ENCODE assay signal across 17 cellular contexts in genomic region chr12:45464699-45465098, GRCh38.
A peak's percentile ranks its signal among the peaks of the same experiment; 100 is the strongest.
DNase-seq lines count a peak whose midpoint lies in the region; ATAC-seq and TF ChIP-seq lines count a peak whose summit lies in the region.
"Had no signal": no experiment of that assay in that cellular context is flagged by ENCODE, and none has a peak within 500 bp of the region (broad histone marks: within the 10 kb centered on the region; RNA-seq: fewer than 3 reads in every experiment).

No MANE protein-coding gene starts in this region.

- H3K36me3 ChIP-seq in HCT116 (ENCODE audit: control insufficient read depth in 1 of 2, insufficient read depth in 2 of 2, low read length in 2 of 2) (no peaks in the 10 kb centered on the region), mesendoderm (ENCODE audit: control insufficient read depth, insufficient read depth, low read length) (no peaks in the 10 kb centered on the region)
- H3K36me3 ChIP-seq: HAP-1, SJCRH30, uterus had no signal

- H4K5ac ChIP-seq in mesendoderm (ENCODE audit: low read length): no peak overlapping the region

- TF ChIP-seq POLR2A in HCT116 (IDR thresholded peaks at IDR 0.05; ENCODE audit: borderline replicate concordance, extremely low read depth, insufficient read depth, insufficient read length): no peak

- H3K9ac ChIP-seq in HCT116 (ENCODE audit: low read length): no peak overlapping the region
- no peak overlapping the region for H3K9ac ChIP-seq in mesendoderm (ENCODE audit: low read length)

- H3K79me1 ChIP-seq in mesendoderm (ENCODE audit: low read length): no peaks in the 10 kb centered on the region

- no peak for TF ChIP-seq RAD21 in HCT116 (IDR thresholded peaks at IDR 0.05; ENCODE audit: low read depth)

- no peaks in the 10 kb centered on the region for H3K9me2 ChIP-seq in HCT116 (ENCODE audit: insufficient read depth)

- H2BK15ac ChIP-seq in mesendoderm (replicated peaks; ENCODE audit: low read depth): no peak overlapping the region

- no peak overlapping the region for H2AK5ac ChIP-seq in mesendoderm (ENCODE audit: low read length)

- DNase-seq in Caki2 (ENCODE audit: low read depth): peak; percentile 3
- DNase-seq in HCT116 (ENCODE audit: low read depth, low spot score): peak; percentile 2
- peak; percentile 36 for DNase-seq in amniotic epithelial cell (ENCODE audit: low read depth)
- peak; percentile 21 for DNase-seq in mesendoderm
- DNase-seq in posterior vena cava (ENCODE audit: low spot score): no peak
- DNase-seq in NCI-H2171 treated with DMSO at 0.1 percent for 48 hours (lab: John Stamatoyannopoulos, UW): no peak
- DNase-seq: activated CD8-positive, alpha-beta memory T cell treated with anti-CD3 and anti-CD28 coated beads, Interleukin-2, amount 10 ng/mL, durations not matched to agents 7 days and 5 days; activated naive CD4-positive, alpha-beta T cell treated with anti-CD3 and anti-CD28 coated beads for 36 hours; CD4-positive, CD25-positive, alpha-beta regulatory T cell; central memory CD4-positive, alpha-beta T cell; head of caudate nucleus; NCI-H2029 treated with DMSO at 0.1 percent for 48 hours; stimulated activated naive CD4-positive, alpha-beta T cell; uterus had no signal

- H3K4me3 ChIP-seq in HCT116 (replicated peaks in 1 of 2; ENCODE audit: low read depth in 1 of 2, low read length in 2 of 2): no peak overlapping the region
- no peak overlapping the region for H3K4me3 ChIP-seq in mesendoderm (ENCODE audit: low read length)
- H3K4me3 ChIP-seq: HAP-1, SJCRH30, uterus had no signal

- ATAC-seq in HCT116 (peak; percentile 57; the same call in 1 of the 2 replicates), GM21619 (IDR thresholded peaks at IDR 0.05; ENCODE audit: unreplicated experiment) (no peak)
- ATAC-seq: activated CD8-positive, alpha-beta memory T cell treated with anti-CD3 and anti-CD28 coated beads, Interleukin-2, amount 10 ng/mL, durations not matched to agents 7 days and 5 days had no signal

- no TSS peak for BruUV-seq in HCT116 (replicated peaks; lab: Mats Ljungman, UMichigan)

- no peaks in the 10 kb centered on the region for H3K9me3 ChIP-seq in HCT116 (ENCODE audit: control insufficient read depth in 1 of 2, insufficient read depth in 1 of 2, low read depth in 1 of 2, low read length in 2 of 2)
- H3K9me3 ChIP-seq: HAP-1, SJCRH30, uterus had no signal

- H3K27me3 ChIP-seq in HCT116 (ENCODE audit: insufficient read depth, low read length) (no peaks in the 10 kb centered on the region), mesendoderm (ENCODE audit: insufficient read depth, low read length, poor library complexity) (no peaks in the 10 kb centered on the region)
- H3K27me3 ChIP-seq: SJCRH30, uterus had no signal

- no peak overlapping the region for H3K23ac ChIP-seq in mesendoderm (ENCODE audit: low read length)

- POLR2A ChIA-PET in HCT116 (lab: Charles Lee): no interaction called here

- no peak overlapping the region for H2BK5ac ChIP-seq in mesendoderm (ENCODE audit: low read length)

- H2AFZ ChIP-seq in HCT116 (ENCODE audit: low read depth, low read length, poor library complexity, severe bottlenecking): no peak overlapping the region

- H4K20me1 ChIP-seq in HCT116 (ENCODE audit: insufficient read depth): no peaks in the 10 kb centered on the region

- peak in 2 of 3 experiments; percentile 9 to 33; a peak in 1 of 6 replicates for TF ChIP-seq CTCF in HCT116 (IDR thresholded peaks at IDR 0.05 in 2 of 3, conservative IDR thresholded peaks at IDR 0.05 in 1 of 3; ENCODE audit: borderline replicate concordance in 1 of 3, insufficient read depth in 1 of 3, low read depth in 2 of 3, low read length in 2 of 3)

- no peak overlapping the region for H3K4ac ChIP-seq in mesendoderm (ENCODE audit: low read depth, low read length)

- RAD21 ChIA-PET in HCT116 (lab: Charles Lee; ENCODE audit: low non-redundant PET in 1 of 2, low total read pairs in 2 of 2, uncharacterized antibody in 2 of 2, unreplicated experiment in 2 of 2): no interaction called here

- in situ Hi-C loops in Caki2 (cut with HindIII; ENCODE audit: low pct_unique_long_range_greater_than_20kb, low sequenced_read_pairs): no loop called here

- no peak overlapping the region for H3K4me2 ChIP-seq in HCT116 (ENCODE audit: low read length)
- H3K4me2 ChIP-seq in mesendoderm (ENCODE audit: low read length): no peak overlapping the region

- intact Hi-C loops in HCT116 (cut with micrococcal nuclease) (no loop called here), posterior vena cava (cut with DNase I) (no loop called here)

- no peak overlapping the region for H3K18ac ChIP-seq in mesendoderm (ENCODE audit: low read length)

- no peak overlapping the region for H3K27ac ChIP-seq in HCT116 (ENCODE audit: low read depth, low read length)
- no peak overlapping the region for H3K27ac ChIP-seq in mesendoderm (ENCODE audit: low read depth, low read length)
- H3K27ac ChIP-seq: SJCRH30, uterus had no signal

- H3K4me1 ChIP-seq in HCT116 (ENCODE audit: control insufficient read depth in 1 of 2, insufficient read depth in 2 of 2, low read length in 2 of 2): no peaks in the 10 kb centered on the region
- H3K4me1 ChIP-seq in mesendoderm (ENCODE audit: control insufficient read depth, low read depth, low read length): no peaks in the 10 kb centered on the region
- H3K4me1 ChIP-seq: uterus had no signal

- CTCF ChIA-PET in HCT116 (lab: Charles Lee): no interaction called here

- WGBS in mesendoderm (ENCODE audit: extremely low coverage, insufficient coverage, low lambda C conversion rate): no CpG with 5 or more reads among the region's 4 CpGs

- H3K79me2 ChIP-seq in HCT116 (ENCODE audit: insufficient read depth, low read length): no peaks in the 10 kb centered on the region
- H3K79me2 ChIP-seq in mesendoderm (ENCODE audit: control insufficient read depth, insufficient read depth, low read length): no peaks in the 10 kb centered on the region

- H2BK120ac ChIP-seq in mesendoderm (ENCODE audit: low read depth, low read length): no peak overlapping the region

- no peak overlapping the region for H3K56ac ChIP-seq in mesendoderm (ENCODE audit: low read length)

- H4K8ac ChIP-seq in mesendoderm (ENCODE audit: low read depth, low read length): no peak overlapping the region

TF ChIP-seq in HCT116, 20 proteins besides CTCF, POLR2A, EP300 and RAD21:
- TF ChIP-seq SRF (IDR thresholded peaks at IDR 0.05; ENCODE audit: low read depth): no peak
- TF ChIP-seq ATF3 (IDR thresholded peaks at IDR 0.05): no peak
- TF ChIP-seq EGR1 (IDR thresholded peaks at IDR 0.05; ENCODE audit: low read depth): no peak
- no peak for TF ChIP-seq FOSL1 (IDR thresholded peaks at IDR 0.05; ENCODE audit: low read depth)
- TF ChIP-seq EZH2 (IDR thresholded peaks at IDR 0.05): no peak
- no peak for TF ChIP-seq YY1 (IDR thresholded peaks at IDR 0.05; ENCODE audit: extremely low read depth, insufficient replicate concordance, low read depth, low read length)
- TF ChIP-seq JUND (IDR thresholded peaks at IDR 0.05): no peak
- TF ChIP-seq TCF7L2 (IDR thresholded peaks at IDR 0.05; ENCODE audit: borderline replicate concordance, extremely low read depth, insufficient read depth, insufficient read length): no peak
- TF ChIP-seq EZH2phosphoT487 (IDR thresholded peaks at IDR 0.05; ENCODE audit: borderline replicate concordance): no peak
- TF ChIP-seq ELF1 (IDR thresholded peaks at IDR 0.05; ENCODE audit: borderline replicate concordance, low read depth): no peak
- TF ChIP-seq POLR2AphosphoS5 (IDR thresholded peaks at IDR 0.05; ENCODE audit: low read depth, low read length): no peak
- no peak for TF ChIP-seq SIN3A (IDR thresholded peaks at IDR 0.05; ENCODE audit: low read depth)

Comparison
In these comparisons a context has a peak if more than half of its experiments do, and no peak if none do; other contexts are left out.
1. DNase-seq: peak in Caki2 (single experiment), HCT116 (single experiment), amniotic epithelial cell (single experiment) and mesendoderm (single experiment); none in posterior vena cava (single experiment) and NCI-H2171 treated with DMSO at 0.1 percent for 48 hours (single experiment).